In genomic region chr17:6648181-6648580, GRCh38 we compare ENCODE assay signal across 10 cellular contexts. TPM values are rescaled to one million over a fixed set of nuclear protein-coding genes. Genes with fewer than 3 reads are reported as not detected.
DNase-seq lines count a peak whose midpoint lies in the region; ATAC-seq lines count a peak whose summit lies in the region.
"Had no signal": no experiment of that assay in that cellular context is flagged by ENCODE, and none has a peak within 500 bp of the region (broad histone marks: within the 10 kb centered on the region; RNA-seq: fewer than 3 reads in every experiment).

No MANE protein-coding gene starts in this region.

- H3K27ac Mint-ChIP-seq in activated T-cell treated with anti-CD3 and anti-CD28 coated beads, Interleukin-2, amount 50 U/mL, for 24 hours = no peak overlapping the region

- H3K27ac ChIP-seq in mesenchymal stem cell (ENCODE audit: low read length, poor library complexity, severe bottlenecking) = no peak overlapping the region
- H3K27ac ChIP-seq: heart right ventricle, prostate gland had no signal

- no peak overlapping the region for H2BK15ac ChIP-seq in mesenchymal stem cell (ENCODE audit: low read depth, poor library complexity, severe bottlenecking)

- H3K9ac ChIP-seq in adipocyte (ENCODE audit: low read length) (no peak overlapping the region), mesenchymal stem cell (ENCODE audit: low read length) (no peak overlapping the region)

- H3K4me2 ChIP-seq in mesenchymal stem cell (ENCODE audit: low read length, poor library complexity, severe bottlenecking) = no peak overlapping the region

- H4K8ac ChIP-seq in mesenchymal stem cell (ENCODE audit: low read length) = no peak overlapping the region

- peak; percentile 56 for DNase-seq in DMS53 (lab: John Stamatoyannopoulos, UW)
- no peak for DNase-seq in DMS53 treated with DMSO at 0.1 percent for 48 hours (lab: John Stamatoyannopoulos, UW; ENCODE audit: unreplicated experiment)
- peak; percentile 11 to 48 for DNase-seq in Kasumi-1 (lab: John Stamatoyannopoulos, UW)
- peak; percentile 18 for DNase-seq in adipocyte (ENCODE audit: low read depth)
- peak; percentile 22 for DNase-seq in mesenchymal stem cell
- no peak for DNase-seq in activated T-cell treated with anti-CD3 and anti-CD28 coated beads, Interleukin-2, amount 50 U/mL, for 24 hours
- no peak for DNase-seq in NCI-H2227 treated with DMSO at 0.1 percent for 48 hours (lab: John Stamatoyannopoulos, UW)
- DNase-seq: heart right ventricle had no signal

- H3K79me1 ChIP-seq in mesenchymal stem cell (replicated peaks; ENCODE audit: low read length, poor library complexity, severe bottlenecking) = peaks cover 18% of the 10 kb centered on the region

- H2BK12ac ChIP-seq in mesenchymal stem cell (ENCODE audit: low read length in 2 of 2) = no peak overlapping the region

- no peak overlapping the region for H3K14ac ChIP-seq in mesenchymal stem cell (ENCODE audit: low read length in 2 of 2)

- no peak overlapping the region for H2AK5ac ChIP-seq in mesenchymal stem cell (ENCODE audit: low read length, severe bottlenecking)

- H3K9me3 ChIP-seq in adipocyte (ENCODE audit: control insufficient read depth, low read length) (no peaks in the 10 kb centered on the region), mesenchymal stem cell (ENCODE audit: control insufficient read depth, low read length) (no peaks in the 10 kb centered on the region)
- H3K9me3 ChIP-seq: heart right ventricle, prostate gland had no signal

- H3K9me3 Mint-ChIP-seq in activated T-cell treated with anti-CD3 and anti-CD28 coated beads, Interleukin-2, amount 50 U/mL, for 24 hours = no peaks in the 10 kb centered on the region

- H2BK5ac ChIP-seq in mesenchymal stem cell (ENCODE audit: low read depth, low read length, poor library complexity, severe bottlenecking) = no peak overlapping the region

- H4K91ac ChIP-seq in mesenchymal stem cell (ENCODE audit: low read length) = no peak overlapping the region

- H3K4me3 ChIP-seq in adipocyte (ENCODE audit: low read length) = no peak overlapping the region
- no peak overlapping the region for H3K4me3 ChIP-seq in mesenchymal stem cell (ENCODE audit: insufficient read depth in 1 of 2, low read depth in 1 of 2, low read length in 2 of 2)
- H3K4me3 ChIP-seq: heart right ventricle, prostate gland had no signal

- H3K27me3 Mint-ChIP-seq in activated T-cell treated with anti-CD3 and anti-CD28 coated beads, Interleukin-2, amount 50 U/mL, for 24 hours = no peaks in the 10 kb centered on the region

- peaks cover 77% of the 10 kb centered on the region for H3K36me3 Mint-ChIP-seq in activated T-cell treated with anti-CD3 and anti-CD28 coated beads, Interleukin-2, amount 50 U/mL, for 24 hours (ENCODE audit: low read depth)

- H3K23ac ChIP-seq in mesenchymal stem cell (ENCODE audit: low read length in 2 of 2) = no peak overlapping the region

- H2AFZ ChIP-seq in mesenchymal stem cell (ENCODE audit: low read depth, low read length) = no peak overlapping the region

- H2BK120ac ChIP-seq in mesenchymal stem cell (ENCODE audit: low read depth, low read length) = no peak overlapping the region

- H3K18ac ChIP-seq in mesenchymal stem cell (ENCODE audit: low read depth in 1 of 2, low read length in 2 of 2) = no peak overlapping the region

- ATAC-seq in GM19035 (IDR thresholded peaks at IDR 0.05; ENCODE audit: unreplicated experiment) = no peak
- ATAC-seq: heart right ventricle had no signal

- peaks cover 57% of the 10 kb centered on the region for H3K36me3 ChIP-seq in adipocyte (ENCODE audit: control insufficient read depth, insufficient read depth, low read length, severe bottlenecking)
- peaks cover 6 to 62% of the 10 kb centered on the region in 2 experiments for H3K36me3 ChIP-seq in mesenchymal stem cell (ENCODE audit: control insufficient read depth in 1 of 2, insufficient read depth in 2 of 2, low read depth in 1 of 2, low read length in 2 of 2)
- H3K36me3 ChIP-seq: prostate gland had no signal

- no peak overlapping the region for H3K4me3 Mint-ChIP-seq in activated T-cell treated with anti-CD3 and anti-CD28 coated beads, Interleukin-2, amount 50 U/mL, for 24 hours

- H3K4me1 ChIP-seq in adipocyte (ENCODE audit: control insufficient read depth, insufficient read depth, low read length) (peaks cover 33% of the 10 kb centered on the region), mesenchymal stem cell (ENCODE audit: control insufficient read depth, insufficient read depth, low read depth, low read length) (peaks cover 7% of the 10 kb centered on the region)

- H3K4ac ChIP-seq in mesenchymal stem cell (ENCODE audit: low read depth in 1 of 2, low read length in 2 of 2) = no peak overlapping the region

- H3K4me1 Mint-ChIP-seq in activated T-cell treated with anti-CD3 and anti-CD28 coated beads, Interleukin-2, amount 50 U/mL, for 24 hours (ENCODE audit: low read depth) = peaks cover 79% of the 10 kb centered on the region

- peaks cover under 1% of the 10 kb centered on the region for H3K27me3 ChIP-seq in adipocyte (replicated peaks; ENCODE audit: control insufficient read depth, insufficient read depth, low read length)
- H3K27me3 ChIP-seq in mesenchymal stem cell (ENCODE audit: control insufficient read depth in 1 of 2, insufficient read depth in 1 of 2, low read length in 2 of 2) = no peaks in the 10 kb centered on the region

RNA-seq across cellular contexts. Expression of gene MED31, which starts 3.2 kb away (rescaled TPM):
- 58.4 TPM for polyA plus RNA-seq in mesenchymal stem cell (2013, experiment 1 of 2)
- polyA plus RNA-seq in mesenchymal stem cell (2013, experiment 2 of 2) = 61.3 TPM

RNA-seq across cellular contexts. Expression of gene C17orf100, which starts 3.4 kb away (rescaled TPM):
- polyA plus RNA-seq in mesenchymal stem cell (2013, experiment 1 of 2) = 2.1 TPM
- polyA plus RNA-seq in mesenchymal stem cell (2013, experiment 2 of 2) = 1.9 TPM

RNA-seq across cellular contexts. Expression of gene TXNDC17, which starts 7.3 kb away (rescaled TPM):
- polyA plus RNA-seq in mesenchymal stem cell (2013, experiment 1 of 2) = 162 TPM
- 181 TPM for polyA plus RNA-seq in mesenchymal stem cell (2013, experiment 2 of 2)

RNA-seq across cellular contexts. Expression of gene KIAA0753, which starts 7.7 kb away (rescaled TPM):
- polyA plus RNA-seq in mesenchymal stem cell (2013, experiment 1 of 2) = 9.2 TPM
- 9.4 TPM for polyA plus RNA-seq in mesenchymal stem cell (2013, experiment 2 of 2)

Comparison
In these comparisons a context has a peak if more than half of its experiments do, and no peak if none do; other contexts are left out.
1. DNase-seq: peak in DMS53 (single experiment), Kasumi-1 (2 of 2), adipocyte (single experiment) and mesenchymal stem cell (single experiment); none in DMS53 treated with DMSO at 0.1 percent for 48 hours (single experiment), activated T-cell treated with anti-CD3 and anti-CD28 coated beads, Interleukin-2, amount 50 U/mL, for 24 hours (single experiment) and NCI-H2227 treated with DMSO at 0.1 percent for 48 hours (single experiment).